In the genomic region with DNA sequence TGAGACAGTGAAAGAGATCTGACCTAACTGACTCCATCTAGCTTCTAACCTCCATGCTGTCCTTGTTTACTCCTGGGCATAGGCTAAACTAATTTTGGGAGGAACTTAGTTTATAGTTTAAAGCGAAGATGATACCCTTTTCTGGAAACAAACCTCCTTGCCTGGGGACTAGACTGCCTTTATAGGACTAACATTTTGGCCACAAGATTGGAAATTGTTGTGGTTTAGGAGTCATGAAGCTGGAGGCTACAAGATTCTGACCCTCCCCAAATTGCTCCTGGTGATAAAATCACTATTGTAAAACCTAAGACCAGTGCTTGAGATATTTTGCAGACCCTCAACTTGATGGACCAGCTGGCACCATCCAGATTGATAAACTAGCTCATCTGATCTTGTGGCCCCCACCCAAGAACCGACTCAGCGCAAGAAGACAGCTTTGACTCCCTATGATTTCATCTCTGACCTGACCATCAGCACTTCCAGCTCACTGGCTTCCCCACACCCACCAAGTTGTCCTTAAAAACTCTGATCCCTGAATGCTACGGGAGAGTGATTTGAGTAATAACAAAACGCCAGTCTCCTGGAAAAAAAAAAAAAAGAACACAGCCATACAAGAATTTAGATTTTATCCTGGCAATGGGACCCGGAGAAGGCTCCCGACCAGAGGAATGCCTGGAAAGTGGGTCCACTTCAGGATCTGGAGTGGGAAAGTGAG, we compare ENCODE assay signal across 18 cellular contexts.
"Had no signal": no experiment of that assay in that cellular context is flagged by ENCODE, and none has a peak within 500 bp of the region (broad histone marks: within the 10 kb centered on the region; RNA-seq: fewer than 3 reads in every experiment).

No MANE protein-coding gene starts in this region.

- H3K4me3 ChIP-seq: prostate gland, right lobe of liver, spleen, upper lobe of left lung had no signal

- H3K36me3 Mint-ChIP-seq: natural killer cell had no signal

- H3K27ac Mint-ChIP-seq: activated naive CD4-positive, alpha-beta T cell treated with anti-CD3 and anti-CD28 coated beads, Interleukin-2, amount 10 ng/mL, durations not matched to agents 7 days and 5 days; activated T-helper 1 cell treated with anti-CD3 and anti-CD28 coated beads, Interleukin-12 subunit alpha, Interleukin-12 subunit beta, Interleukin-2, Interleukin-4 antibody, amounts not matched to agents 30 ng/mL and 10 ng/mL and 1 ng/mL, durations not matched to agents 14 hours and 24 hours and 36 hours; natural killer cell; T-cell had no signal

- H3K9me3 ChIP-seq: prostate gland, right lobe of liver, spleen, upper lobe of left lung had no signal

- ATAC-seq: left cardiac atrium, natural killer cell, right lobe of liver, T-cell had no signal

- H3K27me3 ChIP-seq: right lobe of liver, spleen, upper lobe of left lung had no signal

- H3K4me3 Mint-ChIP-seq: activated CD4-positive, alpha-beta T cell treated with anti-CD3 and anti-CD28 coated beads, Interleukin-2, amount 10 ng/mL, durations not matched to agents 24 days and 14 days; activated naive CD4-positive, alpha-beta T cell treated with anti-CD3 and anti-CD28 coated beads, Interleukin-2, amount 10 ng/mL, durations not matched to agents 7 days and 5 days; activated T-helper 1 cell treated with anti-CD3 and anti-CD28 coated beads, Interleukin-12 subunit alpha, Interleukin-12 subunit beta, Interleukin-2, Interleukin-4 antibody, amounts not matched to agents 30 ng/mL and 10 ng/mL and 1 ng/mL, durations not matched to agents 14 hours and 24 hours and 36 hours; natural killer cell; T-cell had no signal

- H3K36me3 ChIP-seq: prostate gland, right lobe of liver had no signal

- H3K4me1 ChIP-seq: prostate gland, right lobe of liver had no signal

- DNase-seq: activated CD4-positive, alpha-beta T cell treated with anti-CD3 and anti-CD28 coated beads, Interleukin-2, amount 10 ng/mL, durations not matched to agents 24 days and 14 days; activated naive CD4-positive, alpha-beta T cell treated with anti-CD3 and anti-CD28 coated beads, Interleukin-2, amount 10 ng/mL, durations not matched to agents 7 days and 5 days; central memory CD4-positive, alpha-beta T cell; cortex of kidney; effector memory CD4-positive, alpha-beta T cell; left cardiac atrium; natural killer cell; occipital lobe; right lobe of liver; spleen; stimulated activated CD4-positive, alpha-beta T cell treated with anti-CD3 and anti-CD28 coated beads, Interleukin-2, amount 100 ng/mL, for 24 hours; stimulated activated naive CD4-positive, alpha-beta T cell; substantia nigra; T-cell; upper lobe of left lung had no signal

- H3K9me3 Mint-ChIP-seq: activated CD4-positive, alpha-beta T cell treated with anti-CD3 and anti-CD28 coated beads, Interleukin-2, amount 10 ng/mL, durations not matched to agents 24 days and 14 days; activated T-helper 1 cell treated with anti-CD3 and anti-CD28 coated beads, Interleukin-12 subunit alpha, Interleukin-12 subunit beta, Interleukin-2, Interleukin-4 antibody, amounts not matched to agents 30 ng/mL and 10 ng/mL and 1 ng/mL, durations not matched to agents 14 hours and 24 hours and 36 hours; natural killer cell; T-cell had no signal

- H3K27me3 Mint-ChIP-seq: activated CD4-positive, alpha-beta T cell treated with anti-CD3 and anti-CD28 coated beads, Interleukin-2, amount 10 ng/mL, durations not matched to agents 24 days and 14 days; activated naive CD4-positive, alpha-beta T cell treated with anti-CD3 and anti-CD28 coated beads, Interleukin-2, amount 10 ng/mL, durations not matched to agents 7 days and 5 days; T-cell had no signal

- H3K27ac ChIP-seq: epithelial cell of prostate, prostate gland, right lobe of liver, spleen, upper lobe of left lung had no signal
